In genomic region chr17:17765359-17765758, GRCh38 we compare ENCODE assay signal across 18 cellular contexts.
A peak's percentile ranks its signal among the peaks of the same experiment; 100 is the strongest.
DNase-seq lines count a peak whose midpoint lies in the region; ATAC-seq and TF ChIP-seq lines count a peak whose summit lies in the region.
"Had no signal": no experiment of that assay in that cellular context is flagged by ENCODE, and none has a peak within 500 bp of the region (broad histone marks: within the 10 kb centered on the region; RNA-seq: fewer than 3 reads in every experiment).

No MANE protein-coding gene starts in this region.

- peaks cover 37% of the 10 kb centered on the region for H3K4me1 Mint-ChIP-seq in CD8-positive, alpha-beta T cell (ENCODE audit: low read depth)
- H3K4me1 Mint-ChIP-seq in neural crest cell = peaks cover 73% of the 10 kb centered on the region
- peaks cover 7% of the 10 kb centered on the region for H3K4me1 Mint-ChIP-seq in T-helper 17 cell

- H3K27me3 Mint-ChIP-seq in CD8-positive, alpha-beta T cell (ENCODE audit: low read depth) = no peaks in the 10 kb centered on the region
- no peaks in the 10 kb centered on the region for H3K27me3 Mint-ChIP-seq in neural crest cell (ENCODE audit: low read depth)
- H3K27me3 Mint-ChIP-seq in T-helper 17 cell = no peaks in the 10 kb centered on the region
- H3K27me3 Mint-ChIP-seq: naive thymus-derived CD4-positive, alpha-beta T cell had no signal

- H3K9me3 Mint-ChIP-seq in CD8-positive, alpha-beta T cell = no peaks in the 10 kb centered on the region
- no peaks in the 10 kb centered on the region for H3K9me3 Mint-ChIP-seq in neural crest cell
- H3K9me3 Mint-ChIP-seq: naive thymus-derived CD4-positive, alpha-beta T cell; WTC11 had no signal

- peaks cover 5% of the 10 kb centered on the region for H3K36me3 Mint-ChIP-seq in CD8-positive, alpha-beta T cell
- H3K36me3 Mint-ChIP-seq in neural crest cell (ENCODE audit: low read depth) (no peaks in the 10 kb centered on the region), T-helper 17 cell (ENCODE audit: low read depth) (no peaks in the 10 kb centered on the region)
- H3K36me3 Mint-ChIP-seq: WTC11 had no signal

- DNase-seq in CD8-positive, alpha-beta T cell = no peak
- DNase-seq in RWPE1 (ENCODE audit: low spot score) = no peak
- DNase-seq in epithelial cell of prostate (ENCODE audit: low read depth, low spot score) = no peak
- no peak for DNase-seq in neural crest cell (ENCODE audit: low read depth, low spot score)
- DNase-seq in Right ventricle myocardium inferior (ENCODE audit: missing footprints) = no peak
- no peak for DNase-seq in AG20443 (ENCODE audit: low spot score)
- DNase-seq in T-helper 17 cell = no peak
- no peak for DNase-seq in pons (ENCODE audit: low spot score)
- DNase-seq: activated naive CD4-positive, alpha-beta T cell treated with anti-CD3 and anti-CD28 coated beads, Interleukin-2, amount 50 U/mL, for 16 hours; H7; left ventricle myocardium superior; naive thymus-derived CD4-positive, alpha-beta T cell; NCI-H1417; NCI-H510A; right lobe of liver; stimulated activated CD4-positive, alpha-beta T cell treated with anti-CD3 and anti-CD28 coated beads, Interleukin-4, amount 100 ng/mL, for 24 hours had no signal

- intact Hi-C loops in CD8-positive, alpha-beta T cell (cut with DNase I, micrococcal nuclease) = no loop called here
- intact Hi-C loops in Right ventricle myocardium inferior (cut with DNase I) = no loop called here

- H3K27ac ChIP-seq in CD8-positive, alpha-beta T cell (ENCODE audit: low read depth, low read length) = no peak overlapping the region
- peak overlapping the region; percentile 52 for H3K27ac ChIP-seq in RWPE1
- H3K27ac ChIP-seq in epithelial cell of prostate = peak overlapping the region; percentile 34
- H3K27ac ChIP-seq: right lobe of liver had no signal

- H3K9me3 ChIP-seq in CD8-positive, alpha-beta T cell (ENCODE audit: low read length) = no peaks in the 10 kb centered on the region
- no peaks in the 10 kb centered on the region for H3K9me3 ChIP-seq in T-helper 17 cell (ENCODE audit: control insufficient read depth, low read length, poor library complexity, severe bottlenecking)
- H3K9me3 ChIP-seq: right lobe of liver had no signal

- H3K36me3 ChIP-seq in CD8-positive, alpha-beta T cell (ENCODE audit: insufficient read depth, low read length) = no peaks in the 10 kb centered on the region
- H3K36me3 ChIP-seq: right lobe of liver had no signal

- no peak for TF ChIP-seq CTCF in CD8-positive, alpha-beta T cell (IDR thresholded peaks at IDR 0.05)
- TF ChIP-seq CTCF in RWPE1 (conservative IDR thresholded peaks at IDR 0.05; ENCODE audit: low read depth) (no peak), neural crest cell (conservative IDR thresholded peaks at IDR 0.05) (no peak)

- no peak overlapping the region for H3K4me3 ChIP-seq in CD8-positive, alpha-beta T cell (ENCODE audit: low read depth, low read length)
- H3K4me3 ChIP-seq: right lobe of liver had no signal

- H3K4me1 ChIP-seq in CD8-positive, alpha-beta T cell (ENCODE audit: insufficient read depth, low read length) = peaks cover 28% of the 10 kb centered on the region
- H3K4me1 ChIP-seq: right lobe of liver had no signal

- ATAC-seq in CD8-positive, alpha-beta T cell = no peak
- no peak for ATAC-seq in Right ventricle myocardium inferior
- no peak for ATAC-seq in T-helper 17 cell
- ATAC-seq: left ventricle myocardium superior; naive thymus-derived CD4-positive, alpha-beta T cell; right lobe of liver; SK-N-SH treated with all-trans-retinoic acid at 6 μM for 48 hours; WTC11 had no signal

- H3K27ac Mint-ChIP-seq in CD8-positive, alpha-beta T cell = peak overlapping the region; percentile 10
- H3K27ac Mint-ChIP-seq in neural crest cell (ENCODE audit: unreplicated experiment) (no peak overlapping the region), T-helper 17 cell (no peak overlapping the region)

- POLR2A ChIA-PET in CD8-positive, alpha-beta T cell (lab: Charles Lee) = no interaction called here
- POLR2A ChIA-PET in RWPE1 (lab: Yijun Ruan, JAX; ENCODE audit: low non-redundant PET) = no interaction called here

- H3K27me3 ChIP-seq in CD8-positive, alpha-beta T cell (ENCODE audit: insufficient read depth, low read length) = no peaks in the 10 kb centered on the region
- H3K27me3 ChIP-seq: right lobe of liver had no signal

- no peak overlapping the region for H3K4me3 Mint-ChIP-seq in CD8-positive, alpha-beta T cell
- peak overlapping the region; percentile 71 for H3K4me3 Mint-ChIP-seq in neural crest cell
- no peak overlapping the region for H3K4me3 Mint-ChIP-seq in T-helper 17 cell
- H3K4me3 Mint-ChIP-seq: WTC11 had no signal

- CTCF ChIA-PET in CD8-positive, alpha-beta T cell (lab: Charles Lee) = no interaction called here
- CTCF ChIA-PET in RWPE1 (lab: Yijun Ruan, JAX) = interaction anchor here (1.0 kb wide), 1 partner anchor 9 kb away, joined by 4 read pairs; no protein-coding TSS in a partner anchor
